ENCODE assay signal across 8 cellular contexts in genomic region chr2:102806250-102806837, GRCh38. TPM values are rescaled to one million over a fixed set of nuclear protein-coding genes. Genes with fewer than 3 reads are reported as not detected.
DNase-seq lines count a peak whose midpoint lies in the region.

No MANE protein-coding gene starts in this region.

- DNase-seq in NCI-H2029 treated with DMSO at 0.1 percent for 48 hours (lab: John Stamatoyannopoulos, UW) (peak; percentile 23), NCI-H2029 (lab: John Stamatoyannopoulos, UW) (no peak), H7 (peak; percentile 75), MG63 (peak; percentile 43), SKM-1 (lab: John Stamatoyannopoulos, UW; ENCODE audit: unreplicated experiment) (peak; percentile 25), T47D (ENCODE audit: low read depth in 1 of 2, low spot score in 1 of 2) (peak; percentile 69 to 81), islet precursor cell (peak; percentile 90)
- peak; percentile 27 for DNase-seq in stimulated activated CD4-positive, alpha-beta T cell treated with anti-CD3 and anti-CD28 coated beads, Interleukin-1b, Interleukin-23, amount 100 ng/mL, for 48 hours

- no peak overlapping the region for H3K4me3 ChIP-seq in H7 (ENCODE audit: insufficient read depth, low read depth, low read length)
- no peak overlapping the region for H3K4me3 ChIP-seq in MG63

- H3K36me3 ChIP-seq in H7 (replicated peaks; ENCODE audit: control insufficient read depth, insufficient read depth, low read length) (no peaks in the 10 kb centered on the region), MG63 (no peaks in the 10 kb centered on the region)

- in situ Hi-C loops in T47D (cut with HindIII; ENCODE audit: low pct_unique_long_range_greater_than_20kb, low sequenced_read_pairs) = no loop called here

- no peaks in the 10 kb centered on the region; the same call in 1 of the 2 replicates for H3K9me3 ChIP-seq in MG63

- H3K27me3 ChIP-seq in H7 (ENCODE audit: control insufficient read depth, insufficient read depth, low read length) (no peaks in the 10 kb centered on the region), MG63 (no peaks in the 10 kb centered on the region)

RNA-seq across cellular contexts. Expression of gene TMEM182, which starts 44.5 kb away (rescaled TPM):
- 1.8 and 3.0 TPM in 2 replicates for total RNA-seq in H7 (2014; rRNA removed; shearing (Covaris generic))
- total RNA-seq in MG63 (2014; rRNA removed; shearing (Covaris generic); ENCODE audit: low replicate concordance) = 2.2 and 5.2 TPM in 2 replicates
